ENCODE assay signal across 8 cellular contexts in genomic region chr11:85810871-85811611, GRCh38. TPM values are rescaled to one million over a fixed set of nuclear protein-coding genes. Genes with fewer than 3 reads are reported as not detected.
DNase-seq lines count a peak whose midpoint lies in the region; ATAC-seq, FAIRE-seq and TF ChIP-seq lines count a peak whose summit lies in the region.

TSS of gene SYTL2 (minus strand) at chr11:85811141. CDS start at chr11:85757725, 53,416 bp downstream.

- H3K4me3 Mint-ChIP-seq in WTC11, result peak within 1 kb of the TSS; percentile 82

- ATAC-seq in WTC11, result peak; percentile 88

- no peak within 1 kb of the TSS for H3K9ac ChIP-seq in smooth muscle cell (ENCODE audit: low read depth)

- H3K9me3 ChIP-seq in breast epithelium (no peaks in the 10 kb centered on the region), smooth muscle cell (replicated peaks; ENCODE audit: low read depth) (no peaks in the 10 kb centered on the region)

- no peaks in the 10 kb centered on the region for H3K9me3 Mint-ChIP-seq in WTC11

- no peaks in the 10 kb centered on the region for H4K20me1 ChIP-seq in smooth muscle cell (ENCODE audit: low read depth)

- no peaks in the 10 kb centered on the region for H3K36me3 ChIP-seq in breast epithelium
- H3K36me3 ChIP-seq in smooth muscle cell (ENCODE audit: low read depth), result no peaks in the 10 kb centered on the region

- CTCF ChIA-PET in HEK293T (lab: Yijun Ruan, JAX) (interaction anchor here (0.6 to 1.5 kb wide), 2 partner anchors 15 to 481 kb away, joined by 3 to 6 read pairs; no protein-coding TSS in a partner anchor), WTC11 (lab: Charles Lee) (interaction anchor here (0.9 to 1.7 kb wide), 4 partner anchors 15 to 44 kb away, joined by 3 to 16 read pairs (median 3); partner anchors contain the start of gene CCDC83)

- H3K27me3 ChIP-seq in breast epithelium (no peaks in the 10 kb centered on the region), smooth muscle cell (ENCODE audit: low read depth) (peaks cover 7% of the 10 kb centered on the region)

- H3K36me3 Mint-ChIP-seq in WTC11, result no peaks in the 10 kb centered on the region

- peaks cover 46% of the 10 kb centered on the region for H3K27me3 Mint-ChIP-seq in WTC11 (ENCODE audit: low read depth)

- H3K4me3 ChIP-seq in breast epithelium (peak within 1 kb of the TSS; percentile 49 to 76 (median 73)), smooth muscle cell (peak within 1 kb of the TSS; percentile 64)

- peaks cover 16% of the 10 kb centered on the region for H3K4me1 Mint-ChIP-seq in WTC11

- peak within 1 kb of the TSS; percentile 79 for H2AFZ ChIP-seq in smooth muscle cell (ENCODE audit: low read depth)

- TF ChIP-seq POLR2A in GM12892 (IDR thresholded peaks at IDR 0.05; ENCODE audit: low read depth, low read length) (no peak), breast epithelium (IDR thresholded peaks at IDR 0.05) (peak; percentile 25)

- H3K4me2 ChIP-seq in smooth muscle cell, result peak within 1 kb of the TSS; percentile 96

- H3K4me1 ChIP-seq in breast epithelium (peaks cover 0 to 4% of the 10 kb centered on the region in 2 donors), smooth muscle cell (ENCODE audit: low read depth) (peaks cover 8% of the 10 kb centered on the region)

- 1% methylated on average over 46 of the region's 72 CpGs for WGBS in smooth muscle cell (ENCODE audit: low lambda C conversion rate)

- FAIRE-seq in GM12892 (lab: Jason Lieb, UNC), result no peak

- no peaks in the 10 kb centered on the region for H3K79me2 ChIP-seq in smooth muscle cell (ENCODE audit: low read depth)

- intact Hi-C loops in breast epithelium (cut with DNase I; ENCODE audit: low total_unique reads), result no loop called here

- DNase-seq in GM12892 (ENCODE audit: insufficient read length), result peak; percentile 49
- DNase-seq in HEK293T (ENCODE audit: extremely low spot score), result peak; percentile 84
- peak; percentile 65 for DNase-seq in NCI-H1092 treated with DMSO at 0.1 percent for 48 hours (lab: John Stamatoyannopoulos, UW)
- peak; percentile 81 for DNase-seq in WTC11 (ENCODE audit: low spot score)
- peak; percentile 35 to 66 for DNase-seq in breast epithelium (ENCODE audit: low spot score in 2 of 2)
- peak; percentile 53 for DNase-seq in inferior parietal cortex (ENCODE audit: extremely low spot score)
- peak; percentile 18 for DNase-seq in smooth muscle cell (lab: John Stamatoyannopoulos, UW; ENCODE audit: unreplicated experiment)
- no peak for DNase-seq in dedifferentiated amniotic fluid mesenchymal stem cell (ENCODE audit: extremely low spot score)

- H3F3A ChIP-seq in smooth muscle cell (ENCODE audit: low read depth), result no peaks in the 10 kb centered on the region

- TF ChIP-seq CTCF in WTC11 (IDR thresholded peaks at IDR 0.05), result no peak
- no peak for TF ChIP-seq CTCF in breast epithelium (IDR thresholded peaks at IDR 0.05)
- no peak for TF ChIP-seq CTCF in smooth muscle cell (IDR thresholded peaks at IDR 0.05; ENCODE audit: borderline replicate concordance, insufficient read depth, poor library complexity, severe bottlenecking)

- peak within 1 kb of the TSS; percentile 38 to 49 for H3K27ac ChIP-seq in breast epithelium
- no peak within 1 kb of the TSS for H3K27ac ChIP-seq in smooth muscle cell (ENCODE audit: low read depth)

- POLR2A ChIA-PET in HEK293T (lab: Yijun Ruan, JAX) (no interaction called here), WTC11 (lab: Charles Lee) (interaction anchor here (0.5 to 1.5 kb wide), 3 partner anchors 56 to 646 kb away, joined by 3 to 4 read pairs (median 3); partner anchors contain the start of gene TMEM126A)

- no peak within 1 kb of the TSS for H3K27ac Mint-ChIP-seq in WTC11

TF ChIP-seq in HEK293T, 16 proteins besides CTCF, POLR2A, EP300 and RAD21:
- TF ChIP-seq L3MBTL2 (conservative IDR thresholded peaks at IDR 0.05) (peak; percentile 78), TARDBP (IDR thresholded peaks at IDR 0.05) (no peak)

TF ChIP-seq in WTC11, 78 proteins besides CTCF, POLR2A, EP300 and RAD21 (continues in another document):
- no peak for TF ChIP-seq NR1H2 (CRISPR knock-in tag; IDR thresholded peaks at IDR 0.05)
- TF ChIP-seq ATF2 (CRISPR knock-in tag; IDR thresholded peaks at IDR 0.05; ENCODE audit: borderline replicate concordance, low read depth), result no peak
- no peak for TF ChIP-seq HMGA2 (CRISPR knock-in tag; IDR thresholded peaks at IDR 0.05)
- peak; percentile 82; the same call in 1 of the 2 replicates for TF ChIP-seq ETV6 (CRISPR knock-in tag; IDR thresholded peaks at IDR 0.05)
- peak; percentile 58; the same call in 1 of the 2 replicates for TF ChIP-seq ZBTB21 (CRISPR knock-in tag; IDR thresholded peaks at IDR 0.05; ENCODE audit: borderline replicate concordance)
- TF ChIP-seq FOXP4 (CRISPR knock-in tag; IDR thresholded peaks at IDR 0.05), result peak; percentile 79; the same call in 1 of the 2 replicates
- no peak for TF ChIP-seq ZNF121 (CRISPR knock-in tag; IDR thresholded peaks at IDR 0.05)
- no peak for TF ChIP-seq SMAD3 (CRISPR knock-in tag; IDR thresholded peaks at IDR 0.05; ENCODE audit: borderline replicate concordance)
- TF ChIP-seq CREB1 (CRISPR knock-in tag; IDR thresholded peaks at IDR 0.05), result no peak
- TF ChIP-seq FOXK1 (CRISPR knock-in tag; IDR thresholded peaks at IDR 0.05), result peak; percentile 63; the same call in 1 of the 2 replicates
- TF ChIP-seq RORB (CRISPR knock-in tag; IDR thresholded peaks at IDR 0.05), result no peak
- 0 out of 2 replicates have a peak, but pooled peaks have one; percentile 36 for TF ChIP-seq GABPB1 (CRISPR knock-in tag; IDR thresholded peaks at IDR 0.05)
- no peak for TF ChIP-seq E2F1 (CRISPR knock-in tag; IDR thresholded peaks at IDR 0.05)
- 0 out of 2 replicates have a peak, but pooled peaks have one; percentile 51 for TF ChIP-seq NFE2L1 (CRISPR knock-in tag; IDR thresholded peaks at IDR 0.05)
- TF ChIP-seq ZNF671 (CRISPR knock-in tag; IDR thresholded peaks at IDR 0.05), result no peak
- peak; percentile 46; the same call in 1 of the 2 replicates for TF ChIP-seq CBFB (CRISPR knock-in tag; IDR thresholded peaks at IDR 0.05; ENCODE audit: low read depth)
- no peak for TF ChIP-seq NR3C1 (CRISPR knock-in tag; conservative IDR thresholded peaks at IDR 0.05; ENCODE audit: low read depth)
- no peak for TF ChIP-seq ATF1 (CRISPR knock-in tag; IDR thresholded peaks at IDR 0.05)
- TF ChIP-seq ERG (CRISPR knock-in tag; IDR thresholded peaks at IDR 0.05), result no peak
- TF ChIP-seq TEAD1 (CRISPR knock-in tag; IDR thresholded peaks at IDR 0.05), result no peak; the same call in 1 of the 2 replicates
- peak; percentile 88 for TF ChIP-seq MAX (CRISPR knock-in tag; IDR thresholded peaks at IDR 0.05)
- TF ChIP-seq ESRRA (CRISPR knock-in tag; IDR thresholded peaks at IDR 0.05; ENCODE audit: borderline replicate concordance), result no peak; the same call in 1 of the 2 replicates

RNA-seq across cellular contexts. Expression of gene SYTL2, which starts in this region (rescaled TPM):
- polyA plus RNA-seq in GM12892 (2012; ENCODE audit: missing spikeins), result 0.49 TPM
- 4.3 to 7.1 TPM (median 6.5 TPM) in 3 replicates for total RNA-seq in WTC11 (2021)
- 100 to 1,000 TPM in 2 of 3 donors, 10 to 100 TPM in 1; 10.1 to 189 (median 120) TPM for total RNA-seq in breast epithelium
- total RNA-seq in smooth muscle cell, result 50.7 and 73.0 TPM in 2 replicates
- 7.2 and 10.4 TPM in 2 replicates for polyA plus RNA-seq in smooth muscle cell
